Comparison of ENCODE assay signal across 29 cellular contexts in genomic region chr4:4618846-4619245, GRCh38.
A peak's percentile ranks its signal among the peaks of the same experiment; 100 is the strongest.
DNase-seq lines count a peak whose midpoint lies in the region; ATAC-seq, FAIRE-seq and TF ChIP-seq lines count a peak whose summit lies in the region.
"Had no signal": no experiment of that assay in that cellular context is flagged by ENCODE, and none has a peak within 500 bp of the region (broad histone marks: within the 10 kb centered on the region; RNA-seq: fewer than 3 reads in every experiment).

No MANE protein-coding gene starts in this region.

- intact Hi-C loops in aorta (cut with DNase I), result no loop called here

- no peak for TF ChIP-seq RAD21 in Ishikawa (IDR thresholded peaks at IDR 0.05; ENCODE audit: low read depth)

- H3K9me3 ChIP-seq in aorta (ENCODE audit: control insufficient read depth, low read length), result no peaks in the 10 kb centered on the region
- H3K9me3 ChIP-seq: ascending aorta, esophagus squamous epithelium, psoas muscle, sigmoid colon, transverse colon had no signal

- TF ChIP-seq CTCF in astrocyte of the cerebellum (IDR thresholded peaks at IDR 0.05; ENCODE audit: low read depth, low read length, missing control alignments) (no peak), fibroblast of the aortic adventitia (IDR thresholded peaks at IDR 0.05; ENCODE audit: insufficient read depth, low read length) (no peak)

- no peak for TF ChIP-seq POLR2A in GM12891 (IDR thresholded peaks at IDR 0.05; ENCODE audit: low read depth, low read length)

- H3K4me1 ChIP-seq in aorta (ENCODE audit: control insufficient read depth in 1 of 2, insufficient read depth in 2 of 2, low read length in 2 of 2), result no peaks in the 10 kb centered on the region
- H3K4me1 ChIP-seq: ascending aorta, esophagus squamous epithelium, psoas muscle, sigmoid colon, transverse colon had no signal

- no peaks in the 10 kb centered on the region for H3K36me3 ChIP-seq in aorta (ENCODE audit: control insufficient read depth in 1 of 2, insufficient read depth in 2 of 2, low read length in 1 of 2)
- H3K36me3 ChIP-seq: ascending aorta, esophagus squamous epithelium, sigmoid colon, transverse colon had no signal

- no peak for TF ChIP-seq EP300 in Ishikawa (IDR thresholded peaks at IDR 0.05; ENCODE audit: borderline replicate concordance)

- H3K27ac ChIP-seq in aorta (ENCODE audit: low read depth in 1 of 2, low read length in 2 of 2), result no peak overlapping the region
- H3K27ac ChIP-seq: ascending aorta, dorsolateral prefrontal cortex, esophagus squamous epithelium, psoas muscle, sigmoid colon, SK-N-MC, transverse colon had no signal

- H3K27me3 ChIP-seq in aorta (ENCODE audit: control insufficient read depth in 1 of 2, insufficient read depth in 2 of 2, low read length in 1 of 2), result no peaks in the 10 kb centered on the region
- H3K27me3 ChIP-seq: ascending aorta, dorsolateral prefrontal cortex, esophagus squamous epithelium, sigmoid colon, transverse colon had no signal

- DNase-seq in NCI-H2029 treated with DMSO at 0.1 percent for 48 hours (lab: John Stamatoyannopoulos, UW) (peak; percentile 85), astrocyte of the cerebellum (ENCODE audit: low read depth) (peak; percentile 88), fibroblast of the aortic adventitia (ENCODE audit: low read depth) (peak; percentile 51), GM12891 (ENCODE audit: insufficient read length, low spot score) (no peak), aorta (no peak)
- no peak for DNase-seq in activated CD4-positive, alpha-beta T cell treated with anti-CD3 and anti-CD28 coated beads for 1 hour
- DNase-seq: activated B cell treated with CpG ODN at 0.5 μM for 24 hours; activated CD4-positive, alpha-beta T cell treated with anti-CD3 and anti-CD28 coated beads, Interleukin-2, amount 50 U/mL, for 1 hour; activated gamma-delta T cell; activated naive CD8-positive, alpha-beta T cell treated with anti-CD3 and anti-CD28 coated beads for 36 hours; activated T-cell treated with anti-CD3 and anti-CD28 coated beads, Interleukin-2, amount 50 U/mL, for 24 hours; DMS53; esophagus squamous epithelium; GDM1; hippocampal formation; left cardiac atrium; naive thymus-derived CD8-positive, alpha-beta T cell; NCI-H187 treated with DMSO at 0.1 percent for 48 hours; psoas muscle; sigmoid colon; stimulated activated CD4-positive, alpha-beta T cell treated with anti-CD3 and anti-CD28 coated beads, Interleukin-4, amount 100 ng/mL, for 24 hours; transverse colon had no signal

- FAIRE-seq in GM12891 (lab: Jason Lieb, UNC), result no peak
- FAIRE-seq: endometrium had no signal

- ATAC-seq in aorta (ENCODE audit: low FRiP score), result no peak
- ATAC-seq: HCT116; left cardiac atrium; naive thymus-derived CD8-positive, alpha-beta T cell; psoas muscle had no signal

- H3K4me3 ChIP-seq in astrocyte of the cerebellum (ENCODE audit: low read depth, low read length) (no peak overlapping the region), fibroblast of the aortic adventitia (ENCODE audit: low read depth, low read length) (no peak overlapping the region), aorta (ENCODE audit: low read length in 2 of 2) (no peak overlapping the region)
- H3K4me3 ChIP-seq: ascending aorta, dorsolateral prefrontal cortex, esophagus squamous epithelium, lung, psoas muscle, sigmoid colon, SK-N-MC, transverse colon had no signal

- in situ Hi-C loops in astrocyte of the cerebellum (cut with HindIII; ENCODE audit: low sequenced_read_pairs), result no loop called here

- WGBS in aorta, 2 donors, result 41 to 49% methylated on average over 1 of the region's 1 CpG

TF ChIP-seq in Ishikawa, 13 proteins besides CTCF, POLR2A, EP300 and RAD21:
- no peak for TF ChIP-seq REST (IDR thresholded peaks at IDR 0.05; ENCODE audit: low read depth)
- peak; percentile 57 for TF ChIP-seq NFIC (IDR thresholded peaks at IDR 0.05)
- TF ChIP-seq YY1 (IDR thresholded peaks at IDR 0.05; ENCODE audit: low read depth), result peak; percentile 42; the same call in 1 of the 2 replicates

TF ChIP-seq in GM12891, 5 proteins besides CTCF, POLR2A, EP300 and RAD21:
- TF ChIP-seq PAX5 (IDR thresholded peaks at IDR 0.05; ENCODE audit: insufficient read depth, low read length, severe bottlenecking) (no peak), POU2F2 (IDR thresholded peaks at IDR 0.05; ENCODE audit: low read depth, low read length) (no peak), SPI1 (IDR thresholded peaks at IDR 0.05; ENCODE audit: low read depth, low read length) (no peak), TAF1 (IDR thresholded peaks at IDR 0.05; ENCODE audit: low read depth, low read length) (no peak), POLR2AphosphoS5 (IDR thresholded peaks at IDR 0.05; ENCODE audit: low read depth, low read length) (no peak)

Comparison
In these comparisons a context has a peak if more than half of its experiments do, and no peak if none do; other contexts are left out.
1. DNase-seq: peak in NCI-H2029 treated with DMSO at 0.1 percent for 48 hours (single experiment), astrocyte of the cerebellum (single experiment) and fibroblast of the aortic adventitia (single experiment); none in GM12891 (single experiment), activated CD4-positive, alpha-beta T cell treated with anti-CD3 and anti-CD28 coated beads for 1 hour (single experiment) and aorta (0 of 2).